Comparison of ENCODE assay signal across 29 cellular contexts in genomic region chr7:157900011-157900410, GRCh38.
DNase-seq lines count a peak whose midpoint lies in the region; ATAC-seq and TF ChIP-seq lines count a peak whose summit lies in the region.
"Had no signal": no experiment of that assay in that cellular context is flagged by ENCODE, and none has a peak within 500 bp of the region (broad histone marks: within the 10 kb centered on the region; RNA-seq: fewer than 3 reads in every experiment).

No MANE protein-coding gene starts in this region.

- no peaks in the 10 kb centered on the region for H3K27me3 Mint-ChIP-seq in chondrocyte (ENCODE audit: low read depth)
- H3K27me3 Mint-ChIP-seq: activated B cell treated with CpG ODN at 0.5 μM for 24 hours; activated naive CD8-positive, alpha-beta T cell treated with anti-CD3 and anti-CD28 coated beads for 36 hours; CD4-positive, alpha-beta T cell had no signal

- no peaks in the 10 kb centered on the region for H3K9me2 ChIP-seq in MM.1S (replicated peaks; ENCODE audit: insufficient read depth, low read length)

- H3K27ac ChIP-seq in right atrium auricular region = no peak overlapping the region
- no peak overlapping the region for H3K27ac ChIP-seq in osteoblast (ENCODE audit: low read depth, low read length)
- no peak overlapping the region for H3K27ac ChIP-seq in MM.1S (ENCODE audit: low read length)
- H3K27ac ChIP-seq in dorsolateral prefrontal cortex = no peak overlapping the region
- H3K27ac ChIP-seq: breast epithelium, HL-60, neutrophil, sigmoid colon, tibial artery had no signal

- no peaks in the 10 kb centered on the region for H3K36me3 ChIP-seq in right atrium auricular region
- H3K36me3 ChIP-seq in osteoblast (ENCODE audit: insufficient read depth, low read length) = no peaks in the 10 kb centered on the region
- no peaks in the 10 kb centered on the region for H3K36me3 ChIP-seq in MM.1S (replicated peaks; ENCODE audit: insufficient read depth, low read length)
- H3K36me3 ChIP-seq: breast epithelium, HAP-1, neutrophil, sigmoid colon, tibial artery had no signal

- H3K36me3 Mint-ChIP-seq in chondrocyte (ENCODE audit: low read depth) = no peaks in the 10 kb centered on the region
- H3K36me3 Mint-ChIP-seq: activated naive CD8-positive, alpha-beta T cell treated with anti-CD3 and anti-CD28 coated beads for 36 hours; mesothelial cell of epicardium had no signal

- no peaks in the 10 kb centered on the region for H3K4me1 ChIP-seq in right atrium auricular region
- H3K4me1 ChIP-seq in osteoblast (ENCODE audit: insufficient read depth, low read length) = no peaks in the 10 kb centered on the region
- H3K4me1 ChIP-seq in MM.1S (ENCODE audit: low read length) = no peaks in the 10 kb centered on the region
- H3K4me1 ChIP-seq: breast epithelium, HAP-1, sigmoid colon, tibial artery had no signal

- H3K27me3 ChIP-seq in right atrium auricular region = no peaks in the 10 kb centered on the region
- H3K27me3 ChIP-seq in osteoblast (ENCODE audit: insufficient read depth, low read length) = no peaks in the 10 kb centered on the region
- peaks cover 96% of the 10 kb centered on the region for H3K27me3 ChIP-seq in MM.1S (replicated peaks; ENCODE audit: insufficient read depth, low read length)
- peaks cover 0 to 8% (median 0%) of the 10 kb centered on the region in 45 donors for H3K27me3 ChIP-seq in dorsolateral prefrontal cortex
- H3K27me3 ChIP-seq: neutrophil, tibial artery had no signal

- no peak overlapping the region for H2AFZ ChIP-seq in osteoblast (ENCODE audit: low read length)
- no peak overlapping the region for H2AFZ ChIP-seq in MM.1S (ENCODE audit: low read length)

- H3K79me2 ChIP-seq in osteoblast (ENCODE audit: insufficient read depth, low read length) (no peaks in the 10 kb centered on the region), MM.1S (ENCODE audit: low read length) (no peaks in the 10 kb centered on the region)

- no peak overlapping the region for H3K4me3 Mint-ChIP-seq in chondrocyte (ENCODE audit: unreplicated experiment)
- H3K4me3 Mint-ChIP-seq: activated B cell treated with CpG ODN at 0.5 μM for 24 hours; activated naive CD8-positive, alpha-beta T cell treated with anti-CD3 and anti-CD28 coated beads for 36 hours; CD4-positive, alpha-beta T cell; mesothelial cell of epicardium had no signal

- no peak overlapping the region for H3K27ac Mint-ChIP-seq in chondrocyte (ENCODE audit: unreplicated experiment)
- H3K27ac Mint-ChIP-seq: activated B cell treated with CpG ODN at 0.5 μM for 24 hours; activated naive CD8-positive, alpha-beta T cell treated with anti-CD3 and anti-CD28 coated beads for 36 hours; CD4-positive, alpha-beta T cell; mesothelial cell of epicardium; progenitor cell of endocrine pancreas had no signal

- no peak overlapping the region for H3K9ac ChIP-seq in MM.1S (ENCODE audit: low read length)

- no peaks in the 10 kb centered on the region for H3F3A ChIP-seq in MM.1S (ENCODE audit: insufficient read depth, low read length)

- DNase-seq in Right ventricle myocardium inferior (ENCODE audit: missing footprints) (no peak), right atrium auricular region (ENCODE audit: low spot score) (no peak), NCI-H2029 (lab: John Stamatoyannopoulos, UW) (peak; percentile 76), chondrocyte (ENCODE audit: low spot score) (peak; percentile 69), osteoblast (ENCODE audit: insufficient read length, low spot score, missing footprints) (peak; percentile 21), MM.1S (no peak), dorsolateral prefrontal cortex (no peak), Ammon's horn (ENCODE audit: low spot score) (no peak)
- DNase-seq: activated B cell treated with CpG ODN at 0.5 μM for 24 hours; activated CD4-positive, alpha-beta T cell treated with anti-CD3 and anti-CD28 coated beads, Interleukin-2, amount 50 U/mL, for 1 hour; activated gamma-delta T cell; activated naive CD8-positive, alpha-beta T cell treated with anti-CD3 and anti-CD28 coated beads for 36 hours; activated T-cell treated with anti-CD3 and anti-CD28 coated beads, Interleukin-2, amount 50 U/mL, for 1 hour; AML-193; anterior cingulate cortex; CD4-positive, alpha-beta T cell; effector CD4-positive, alpha-beta T cell; KBM-7; NCI-H1436 treated with DMSO at 0.1 percent for 48 hours; NCI-H2171 treated with DMSO at 0.1 percent for 48 hours; sigmoid colon; stimulated activated CD4-positive, alpha-beta T cell treated with anti-CD3 and anti-CD28 coated beads, Interleukin-4, amount 100 ng/mL, for 24 hours had no signal

- H4K20me1 ChIP-seq in osteoblast (ENCODE audit: insufficient read depth, low read length) (no peaks in the 10 kb centered on the region), MM.1S (ENCODE audit: insufficient read depth, low read length) (no peaks in the 10 kb centered on the region)

- H3K4me3 ChIP-seq in right atrium auricular region (no peak overlapping the region), osteoblast (ENCODE audit: insufficient read depth, low read length) (no peak overlapping the region), MM.1S (ENCODE audit: low read length) (no peak overlapping the region), dorsolateral prefrontal cortex (no peak overlapping the region)
- H3K4me3 ChIP-seq: breast epithelium, HAP-1, sigmoid colon, tibial artery had no signal

- H3K9me3 ChIP-seq in right atrium auricular region (no peaks in the 10 kb centered on the region), osteoblast (ENCODE audit: low read depth, low read length) (peaks cover 4% of the 10 kb centered on the region), MM.1S (replicated peaks; ENCODE audit: insufficient read depth, low read length) (no peaks in the 10 kb centered on the region)
- H3K9me3 ChIP-seq: breast epithelium, HAP-1, neutrophil, sigmoid colon, tibial artery had no signal

- ATAC-seq in Right ventricle myocardium inferior = peak; percentile 39

- TF ChIP-seq CTCF in right atrium auricular region (IDR thresholded peaks at IDR 0.05) = no peak
- no peak for TF ChIP-seq CTCF in chondrocyte (IDR thresholded peaks at IDR 0.05)
- TF ChIP-seq CTCF in osteoblast (IDR thresholded peaks at IDR 0.05; ENCODE audit: extremely low read depth, low read depth, low read length) = no peak
- TF ChIP-seq CTCF in MM.1S (IDR thresholded peaks at IDR 0.05; ENCODE audit: low read length) = no peak
- TF ChIP-seq CTCF in dorsolateral prefrontal cortex (IDR thresholded peaks at IDR 0.05 in 54 of 56, conservative IDR thresholded peaks at IDR 0.05 in 2 of 56; ENCODE audit: low read depth in 1 of 56, partially characterized antibody in 56 of 56) = no peak

- H3K9me3 Mint-ChIP-seq in chondrocyte (ENCODE audit: low read depth) = peaks cover 5% of the 10 kb centered on the region
- H3K9me3 Mint-ChIP-seq: activated B cell treated with CpG ODN at 0.5 μM for 24 hours; activated naive CD8-positive, alpha-beta T cell treated with anti-CD3 and anti-CD28 coated beads for 36 hours; CD4-positive, alpha-beta T cell; mesothelial cell of epicardium had no signal

- no peaks in the 10 kb centered on the region for H3K4me1 Mint-ChIP-seq in chondrocyte (ENCODE audit: low read depth)
- H3K4me1 Mint-ChIP-seq: activated B cell treated with CpG ODN at 0.5 μM for 24 hours; activated naive CD8-positive, alpha-beta T cell treated with anti-CD3 and anti-CD28 coated beads for 36 hours; mesothelial cell of epicardium had no signal

- intact Hi-C loops in Right ventricle myocardium inferior (cut with DNase I) (loop anchor here (10.0 kb wide), 2 partner anchors 105 to 155 kb away; no protein-coding TSS in a partner anchor), dorsolateral prefrontal cortex (cut with DNase I) (no loop called here)

- no peak overlapping the region for H3K4me2 ChIP-seq in osteoblast (ENCODE audit: insufficient read depth, low read length)
- no peak overlapping the region for H3K4me2 ChIP-seq in MM.1S (ENCODE audit: low read depth, low read length)

Comparison
In these comparisons a context has a peak if more than half of its experiments do, and no peak if none do; other contexts are left out.
1. DNase-seq: peak in NCI-H2029 (single experiment), chondrocyte (single experiment) and osteoblast (single experiment); none in Right ventricle myocardium inferior (single experiment), right atrium auricular region (single experiment), MM.1S (single experiment), dorsolateral prefrontal cortex (0 of 10) and Ammon's horn (single experiment).